Comparison of ENCODE assay signal across 22 cellular contexts in the genomic region with DNA sequence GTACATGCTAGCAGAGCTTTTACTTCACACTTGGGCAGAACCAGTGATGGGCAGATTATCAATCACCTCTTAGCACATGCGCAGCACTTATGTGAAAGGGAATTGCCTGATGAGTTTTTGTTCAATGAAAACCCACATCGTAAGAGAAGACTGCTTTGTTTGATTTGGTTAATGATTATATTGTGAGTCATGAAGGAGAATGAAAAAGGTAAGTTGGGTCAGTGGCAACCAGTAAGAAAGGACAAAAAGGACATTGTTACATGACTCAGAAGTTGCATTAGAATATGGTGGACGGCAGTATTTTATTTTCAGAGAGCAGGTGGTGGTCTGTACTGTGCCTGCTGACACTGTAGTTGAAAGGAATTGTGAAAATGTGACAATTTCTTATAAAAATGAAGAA.
A peak's percentile ranks its signal among the peaks of the same experiment; 100 is the strongest.
DNase-seq lines count a peak whose midpoint lies in the region; ATAC-seq, FAIRE-seq and TF ChIP-seq lines count a peak whose summit lies in the region.
"Had no signal": no experiment of that assay in that cellular context is flagged by ENCODE, and none has a peak within 500 bp of the region (broad histone marks: within the 10 kb centered on the region; RNA-seq: fewer than 3 reads in every experiment).

No MANE protein-coding gene starts in this region.

- H4K8ac ChIP-seq in IMR-90 (ENCODE audit: low read depth in 2 of 2, low read length in 2 of 2), result no peak overlapping the region

- TF ChIP-seq CTCF in A549 (IDR thresholded peaks at IDR 0.05) (no peak), IMR-90 (conservative IDR thresholded peaks at IDR 0.05; ENCODE audit: low read depth, low read length) (no peak), body of pancreas (IDR thresholded peaks at IDR 0.05) (no peak), HepG2 (CRISPR knock-in tag; IDR thresholded peaks at IDR 0.05) (no peak)

- peaks cover 0 to 6% (median under 1%) of the 10 kb centered on the region in 4 donors for H3K4me1 Mint-ChIP-seq in naive thymus-derived CD8-positive, alpha-beta T cell
- H3K4me1 Mint-ChIP-seq: CD14-positive monocyte had no signal

- H3K9me1 ChIP-seq in IMR-90 (ENCODE audit: insufficient read depth, low read length), result no peaks in the 10 kb centered on the region

- H3K4me3 ChIP-seq in A549 (no peak overlapping the region), IMR-90 (ENCODE audit: insufficient read depth, low read depth, low read length) (no peak overlapping the region), body of pancreas (no peak overlapping the region), HepG2 (replicated peaks in 1 of 3; ENCODE audit: insufficient read depth in 1 of 3, low read depth in 2 of 3, low read length in 3 of 3) (no peak overlapping the region)
- H3K4me3 ChIP-seq: breast epithelium, HAP-1, sigmoid colon had no signal

- TF ChIP-seq POLR2A in A549 (IDR thresholded peaks at IDR 0.05; ENCODE audit: low read length) (no peak), IMR-90 (IDR thresholded peaks at IDR 0.05; ENCODE audit: low read depth, low read length) (no peak), body of pancreas (IDR thresholded peaks at IDR 0.05) (no peak), HepG2 (IDR thresholded peaks at IDR 0.05; ENCODE audit: insufficient read depth in 1 of 2, low read depth in 2 of 2, low read length in 2 of 2) (peak; percentile 33 to 46; a peak in 1 of 4 replicates)

- DNase-seq in A549 (ENCODE audit: low read depth in 1 of 2, low spot score in 1 of 2) (peak; percentile 70 to 73), IMR-90 (peak; percentile 32), body of pancreas (no peak), HepG2 (ENCODE audit: low spot score) (peak; percentile 94), HUDEP-2 (lab: John Stamatoyannopoulos, UW; ENCODE audit: unreplicated experiment in 76 of 76) (no peak), cerebellar nuclear complex (lab: John Stamatoyannopoulos, UW) (no peak), KBM-7 (no peak)
- DNase-seq in naive thymus-derived CD8-positive, alpha-beta T cell, result no peak
- DNase-seq: activated CD4-positive, alpha-beta T cell treated with anti-CD3 and anti-CD28 coated beads, Interleukin-2, amount 10 ng/mL, durations not matched to agents 24 days and 14 days; activated CD8-positive, alpha-beta memory T cell treated with anti-CD3 and anti-CD28 coated beads, Interleukin-2, amount 50 U/mL, for 4 hours; activated naive CD4-positive, alpha-beta T cell treated with anti-CD3 and anti-CD28 coated beads, Interleukin-2, amount 50 U/mL, for 16 hours; DND-41; NCI-H2029; NCI-H524; OCI-M1; sigmoid colon; stimulated activated CD4-positive, alpha-beta T cell treated with anti-CD3 and anti-CD28 coated beads, Interleukin-2, amount 100 ng/mL, for 24 hours had no signal

- intact Hi-C loops in IMR-90 (cut with micrococcal nuclease) (no loop called here), body of pancreas (cut with DNase I) (loop anchor here (10.0 kb wide), 1 partner anchor 49 kb away; no protein-coding TSS in a partner anchor), HepG2 (cut with micrococcal nuclease; ENCODE audit: unreplicated experiment) (loop anchor here (10.0 kb wide), 2 partner anchors 69 to 129 kb away; partner anchors contain the start of gene AOPEP)

- H3K27ac ChIP-seq in A549, result peak overlapping the region; percentile 84
- no peak overlapping the region for H3K27ac ChIP-seq in IMR-90 (ENCODE audit: insufficient read depth, low read length)
- H3K27ac ChIP-seq in body of pancreas, result peak overlapping the region; percentile 41 to 63 (median 48)
- peak overlapping the region; percentile 83 for H3K27ac ChIP-seq in HepG2 (ENCODE audit: extremely low read length, insufficient read depth, low read length)
- H3K27ac ChIP-seq: breast epithelium, sigmoid colon had no signal

- H2AFZ ChIP-seq in IMR-90 (replicated peaks; ENCODE audit: low read length, poor library complexity) (no peak overlapping the region), HepG2 (ENCODE audit: low read length) (no peak overlapping the region)

- no peaks in the 10 kb centered on the region for H3K79me2 ChIP-seq in HepG2 (ENCODE audit: insufficient read depth, low read length)

- H3K23ac ChIP-seq in IMR-90 (ENCODE audit: low read depth, low read length), result no peak overlapping the region

- peaks cover 0 to 9% (median 0%) of the 10 kb centered on the region in 9 donors for H3K9me3 Mint-ChIP-seq in naive thymus-derived CD8-positive, alpha-beta T cell

- peaks cover 2% of the 10 kb centered on the region for H3K36me3 ChIP-seq in IMR-90 (ENCODE audit: control insufficient read depth, insufficient read depth, low read length)
- no peaks in the 10 kb centered on the region for H3K36me3 ChIP-seq in body of pancreas (replicated peaks in 1 of 2; ENCODE audit: insufficient read depth in 1 of 2, low read depth in 2 of 2)
- H3K36me3 ChIP-seq in HepG2 (replicated peaks in 1 of 2; ENCODE audit: control insufficient read depth in 1 of 2, insufficient read depth in 2 of 2, low read length in 2 of 2), result no peaks in the 10 kb centered on the region
- H3K36me3 ChIP-seq: breast epithelium, HAP-1, sigmoid colon had no signal

- no peaks in the 10 kb centered on the region for H4K20me1 ChIP-seq in IMR-90 (ENCODE audit: insufficient read depth, low read length)
- H4K20me1 ChIP-seq in HepG2 (ENCODE audit: insufficient read depth, low read length), result no peaks in the 10 kb centered on the region

- peak; percentile 40 to 72; a peak in 4 of 6 replicates for ATAC-seq in A549
- ATAC-seq in IMR-90 (ENCODE audit: low read depth), result no peak
- ATAC-seq in body of pancreas, result peak; percentile 84
- peak; percentile 88 for ATAC-seq in HepG2
- ATAC-seq in naive thymus-derived CD8-positive, alpha-beta T cell, result no peak
- ATAC-seq: esophagus mucosa had no signal

- H3K27me3 Mint-ChIP-seq in naive thymus-derived CD8-positive, alpha-beta T cell, result no peaks in the 10 kb centered on the region
- H3K27me3 Mint-ChIP-seq: activated CD4-positive, alpha-beta T cell treated with anti-CD3 and anti-CD28 coated beads, Interleukin-2, amount 10 ng/mL, durations not matched to agents 24 days and 14 days had no signal

- H3K36me3 Mint-ChIP-seq in naive thymus-derived CD8-positive, alpha-beta T cell, result peaks cover 3 to 7% (median 5%) of the 10 kb centered on the region in 3 donors

- H3K9me3 ChIP-seq in A549, result 0 out of 3 replicates have a peak, but pooled peaks cover 8% of the 10 kb centered on the region
- 0 out of 2 replicates have a peak, but pooled peaks cover 2% of the 10 kb centered on the region for H3K9me3 ChIP-seq in IMR-90 (ENCODE audit: control insufficient read depth, insufficient read depth, low read length)
- H3K9me3 ChIP-seq in body of pancreas, result no peaks in the 10 kb centered on the region
- H3K9me3 ChIP-seq in HepG2 (ENCODE audit: low read length), result no peaks in the 10 kb centered on the region
- H3K9me3 ChIP-seq: breast epithelium, HAP-1, sigmoid colon had no signal

- H2BK5ac ChIP-seq in IMR-90 (ENCODE audit: low read depth, low read length, poor library complexity, severe bottlenecking), result no peak overlapping the region

- TF ChIP-seq EP300 in A549 (IDR thresholded peaks at IDR 0.05) (no peak; a peak in 1 of 5 replicates), HepG2 (IDR thresholded peaks at IDR 0.05; ENCODE audit: low read depth in 2 of 2, low read length in 2 of 2) (peak in 1 of 2 experiments; percentile 74; a peak in 2 of 4 replicates), HepG2 (CRISPR knock-in tag; IDR thresholded peaks at IDR 0.05; ENCODE audit: borderline replicate concordance) (no peak)

- no peaks in the 10 kb centered on the region for H3K27me3 ChIP-seq in IMR-90 (ENCODE audit: control insufficient read depth, insufficient read depth, low read length)
- H3K27me3 ChIP-seq in body of pancreas, result no peaks in the 10 kb centered on the region
- no peaks in the 10 kb centered on the region for H3K27me3 ChIP-seq in HepG2 (ENCODE audit: control insufficient read depth in 1 of 2, insufficient read depth in 2 of 2, low read length in 2 of 2)
- H3K27me3 ChIP-seq: breast epithelium, sigmoid colon had no signal

- H2BK20ac ChIP-seq in IMR-90 (ENCODE audit: low read depth, low read length), result no peak overlapping the region

- no peak overlapping the region; the same call in 1 of the 2 replicates for H2AK5ac ChIP-seq in IMR-90 (ENCODE audit: low read depth, low read length)

- dilution Hi-C loops in IMR-90 (cut with HindIII; ENCODE audit: low sequenced_read_pairs, unreplicated experiment), result no loop called here

- in situ Hi-C loops in IMR-90 (cut with MboI; ENCODE audit: low sequenced_read_pairs) (no loop called here), HepG2 (cut with HindIII; ENCODE audit: extremely low pct_ligation_motif_present, low pct_unique_long_range_greater_than_20kb) (no loop called here), KBM-7 (cut with MboI; ENCODE audit: low pct_unique_long_range_greater_than_20kb, low sequenced_read_pairs) (no loop called here)

- H3K9ac ChIP-seq in IMR-90 (ENCODE audit: low read depth, low read length) (no peak overlapping the region), HepG2 (ENCODE audit: insufficient read depth, low read depth, low read length) (peak overlapping the region; percentile 68)

- H4K5ac ChIP-seq in IMR-90 (ENCODE audit: low read depth, low read length), result no peak overlapping the region

- CTCF ChIA-PET in A549 (lab: Yijun Ruan, JAX) (interaction anchor here (1.0 to 1.6 kb wide), 4 partner anchors 12 to 70 kb away, joined by 3 to 4 read pairs (median 3); no protein-coding TSS in a partner anchor), IMR-90 (lab: Yijun Ruan, JAX) (no interaction called here), HepG2 (lab: Yijun Ruan, JAX; ENCODE audit: low intra/inter-chr PET ratio, low total read pairs) (no interaction called here)

- H2BK15ac ChIP-seq in IMR-90 (ENCODE audit: low read depth, low read length), result no peak overlapping the region

- no peak overlapping the region for H3K14ac ChIP-seq in IMR-90 (replicated peaks; ENCODE audit: low read depth, low read length)

- H3K18ac ChIP-seq in IMR-90 (ENCODE audit: low read depth, low read length), result no peak overlapping the region

- no peak overlapping the region for H4K91ac ChIP-seq in IMR-90 (ENCODE audit: insufficient read depth, low read depth, low read length)

- H2BK120ac ChIP-seq in IMR-90 (ENCODE audit: low read depth, low read length), result no peak overlapping the region

- FAIRE-seq in A549 (lab: Jason Lieb, UNC) (peak; percentile 13), HepG2 (lab: Jason Lieb, UNC) (peak; percentile 56)
- FAIRE-seq: urothelium cell line had no signal

- 0 out of 4 replicates have a peak, but pooled peaks cover 0 to 5% of the 10 kb centered on the region in 2 experiments for H3K79me1 ChIP-seq in IMR-90 (ENCODE audit: low read depth in 1 of 2, low read length in 2 of 2)

- H3K56ac ChIP-seq in IMR-90 (ENCODE audit: extremely low read depth, insufficient read depth, low read length), result no peak overlapping the region

- no peak overlapping the region for H3K4me3 Mint-ChIP-seq in naive thymus-derived CD8-positive, alpha-beta T cell
- H3K4me3 Mint-ChIP-seq: activated CD4-positive, alpha-beta T cell treated with anti-CD3 and anti-CD28 coated beads, Interleukin-2, amount 10 ng/mL, durations not matched to agents 24 days and 14 days; CD14-positive monocyte had no signal

- no TSS peak for BruUV-seq in IMR-90 (replicated peaks; lab: Mats Ljungman, UMichigan)
- BruUV-seq in HepG2 (replicated peaks; lab: Mats Ljungman, UMichigan), result no TSS peak

- H3K4me2 ChIP-seq in A549, result peak overlapping the region; percentile 71
- no peak overlapping the region for H3K4me2 ChIP-seq in IMR-90 (ENCODE audit: low read depth, low read length)
- H3K4me2 ChIP-seq in HepG2 (ENCODE audit: low read depth, low read length), result peak overlapping the region; percentile 54

- 3% methylated on average over 3 of the region's 3 CpGs for WGBS in A549 (ENCODE audit: missing lambda C conversion rate)
- 67% methylated on average over 2 of the region's 3 CpGs; no CpG with 5 or more reads in 1 of the 2 experiments for WGBS in IMR-90 (ENCODE audit: extremely low coverage in 2 of 2, insufficient read length in 1 of 2), 2 experiments
- WGBS in body of pancreas, 2 donors, result 43 to 44% methylated on average over 3 of the region's 3 CpGs
- WGBS in HepG2 (ENCODE audit: low lambda C conversion rate), result 3% methylated on average over 3 of the region's 3 CpGs

- H3K4ac ChIP-seq in IMR-90 (ENCODE audit: low read depth, low read length), result no peak overlapping the region

- H3K27ac Mint-ChIP-seq in naive thymus-derived CD8-positive, alpha-beta T cell, result peak overlapping the region in 1 of 10 donors; percentile 4
- H3K27ac Mint-ChIP-seq: activated CD4-positive, alpha-beta T cell treated with anti-CD3 and anti-CD28 coated beads, Interleukin-2, amount 10 ng/mL, durations not matched to agents 24 days and 14 days; CD14-positive monocyte had no signal

- H3K4me1 ChIP-seq in A549 (peaks cover 35% of the 10 kb centered on the region), IMR-90 (ENCODE audit: control insufficient read depth, insufficient read depth, low read length) (peaks cover 6% of the 10 kb centered on the region), body of pancreas (peaks cover 12% of the 10 kb centered on the region), HepG2 (ENCODE audit: insufficient read depth, low read length) (peaks cover 39% of the 10 kb centered on the region)
- H3K4me1 ChIP-seq: breast epithelium, HAP-1, sigmoid colon had no signal

- POLR2A ChIA-PET in A549 (lab: Yijun Ruan, JAX), result interaction anchor here (0.9 to 2.0 kb wide), 2 partner anchors 14 to 153 kb away, joined by 3 to 5 read pairs; no protein-coding TSS in a partner anchor
- POLR2A ChIA-PET in IMR-90 (lab: Charles Lee; ENCODE audit: unreplicated experiment), result no interaction called here
- POLR2A ChIA-PET in HepG2 (lab: Yijun Ruan, JAX), result interaction anchor here (0.7 to 1.8 kb wide), 14 partner anchors 13 to 211 kb away, joined by 3 to 6 read pairs (median 4); no protein-coding TSS in a partner anchor
- POLR2A ChIA-PET in naive thymus-derived CD8-positive, alpha-beta T cell (lab: Charles Lee), result no interaction called here

- TF ChIP-seq RAD21 in A549 (conservative IDR thresholded peaks at IDR 0.05 in 1 of 2, IDR thresholded peaks at IDR 0.05 in 1 of 2), result no peak
- no peak for TF ChIP-seq RAD21 in IMR-90 (IDR thresholded peaks at IDR 0.05; ENCODE audit: low read length)
- no peak for TF ChIP-seq RAD21 in HepG2 (CRISPR knock-in tag; IDR thresholded peaks at IDR 0.05)

- H2AK9ac ChIP-seq in IMR-90 (replicated peaks; ENCODE audit: low read depth, low read length, poor library complexity), result no peak overlapping the region

Comparison
In these comparisons a context has a peak if more than half of its experiments do, and no peak if none do; other contexts are left out.
1. ATAC-seq: peak in A549 (2 of 2), body of pancreas (single experiment) and HepG2 (single experiment); none in IMR-90 (single experiment) and naive thymus-derived CD8-positive, alpha-beta T cell (0 of 2).
2. DNase-seq: peak in A549 (2 of 2), IMR-90 (single experiment) and HepG2 (single experiment); none in body of pancreas (0 of 4), HUDEP-2 (0 of 76), cerebellar nuclear complex (0 of 2), naive thymus-derived CD8-positive, alpha-beta T cell (0 of 10) and KBM-7 (single experiment).
3. POLR2A ChIP-seq: peak in HepG2 (2 of 2); none in A549 (single experiment), IMR-90 (single experiment) and body of pancreas (0 of 3).
4. POLR2A ChIA-PET loops: an anchor here in A549 (0.9 to 2.0 kb wide) and HepG2 (0.7 to 1.8 kb wide); none called in IMR-90 and naive thymus-derived CD8-positive, alpha-beta T cell.
5. Of the 38 proteins assayed by ChIP-seq in both HepG2 and A549: peak only in HepG2: HDAC2, JUNB and POLR2A; only in A549: ESRRA, JUN, MAX and MYC; in both: FOSL2; in neither: 28; mixed calls (peak in some experiments, not most) for 2.